ENCODE assay signal across 8 cellular contexts in genomic region chr17:7838291-7839075, GRCh38. TPM values are rescaled to one million over a fixed set of nuclear protein-coding genes. Genes with fewer than 3 reads are reported as not detected.
DNase-seq lines count a peak whose midpoint lies in the region; ATAC-seq and TF ChIP-seq lines count a peak whose summit lies in the region.

No MANE protein-coding gene starts in this region.

- H2AFZ ChIP-seq in PC-9 = no peak overlapping the region

- H3K9me2 ChIP-seq in PC-9 (ENCODE audit: insufficient read depth) = no peaks in the 10 kb centered on the region

- no peak for TF ChIP-seq CTCF in BJ (IDR thresholded peaks at IDR 0.05; ENCODE audit: insufficient read depth, low read depth, low read length)
- TF ChIP-seq CTCF in PC-9 (conservative IDR thresholded peaks at IDR 0.05) = no peak
- TF ChIP-seq CTCF in lung (IDR thresholded peaks at IDR 0.05; ENCODE audit: control extremely low read depth, extremely low read depth) = no peak
- TF ChIP-seq CTCF in type B pancreatic cell (conservative IDR thresholded peaks at IDR 0.05) = no peak

- H3K27ac ChIP-seq in PC-9 = peak overlapping the region; percentile 46
- peak overlapping the region; percentile 10 to 75 for H3K27ac ChIP-seq in lung (ENCODE audit: low read depth in 1 of 2, low read length in 1 of 2)

- CTCF ChIA-PET in BJ (lab: Yijun Ruan, JAX) (interaction anchor here (0.6 to 2.4 kb wide), 4 partner anchors 13 to 150 kb away, joined by 3 to 11 read pairs (median 6); no protein-coding TSS in a partner anchor), PC-9 (lab: Charles Lee) (no interaction called here)

- H3K4me1 ChIP-seq in PC-9 (replicated peaks; ENCODE audit: insufficient read depth) (peaks cover 24% of the 10 kb centered on the region), lung (ENCODE audit: control insufficient read depth in 2 of 2, insufficient read depth in 2 of 2, low read length in 2 of 2) (peaks cover 7 to 14% of the 10 kb centered on the region in 2 donors)

- DNase-seq in BJ (ENCODE audit: low read depth) (no peak), HCEC 1CT (peak; percentile 27), PC-9 (no peak), cerebellum (ENCODE audit: low spot score) (peak; percentile 51), lung (ENCODE audit: low spot score) (peak; percentile 43), type B pancreatic cell (ENCODE audit: extremely low spot score, unreplicated experiment) (no peak), inferior parietal cortex (ENCODE audit: extremely low spot score) (no peak)

- H4K20me1 ChIP-seq in PC-9 (ENCODE audit: insufficient read depth) = no peaks in the 10 kb centered on the region

- intact Hi-C loops in PC-9 (cut with micrococcal nuclease; ENCODE audit: unreplicated experiment) = loop anchor here (5.0 kb wide), 2 partner anchors 151 to 436 kb away; partner anchors contain the start of genes TMEM256, TP53 and WRAP53

- H3K27me3 ChIP-seq in BJ (ENCODE audit: control insufficient read depth, insufficient read depth, low read length) (no peaks in the 10 kb centered on the region), PC-9 (ENCODE audit: insufficient read depth, low read depth) (no peaks in the 10 kb centered on the region), lung (ENCODE audit: control insufficient read depth, insufficient read depth) (no peaks in the 10 kb centered on the region)

- H3K9me3 Mint-ChIP-seq in type B pancreatic cell = no peaks in the 10 kb centered on the region

- H3K9me3 ChIP-seq in PC-9 (ENCODE audit: insufficient read depth, low read depth) (no peaks in the 10 kb centered on the region), lung (ENCODE audit: control insufficient read depth in 2 of 2, insufficient read depth in 1 of 2, low read length in 1 of 2) (no peaks in the 10 kb centered on the region)

- peak overlapping the region; percentile 96 for H3K4me3 Mint-ChIP-seq in type B pancreatic cell

- H3K4me3 ChIP-seq in BJ (ENCODE audit: low read depth, low read length) (peak overlapping the region; percentile 85), PC-9 (peak overlapping the region; percentile 35; the same call in 1 of the 2 replicates), lung (no peak overlapping the region)

- peaks cover 46% of the 10 kb centered on the region for H3K4me1 Mint-ChIP-seq in type B pancreatic cell (ENCODE audit: unreplicated experiment)

- BruUV-seq in PC-9 (replicated peaks; lab: Mats Ljungman, UMichigan) = no TSS peak

- H3K4me2 ChIP-seq in PC-9 = peak overlapping the region; percentile 69

- peaks cover 6% of the 10 kb centered on the region for H3K79me2 ChIP-seq in PC-9 (ENCODE audit: low read depth)

- peaks cover 2% of the 10 kb centered on the region for H3K27me3 Mint-ChIP-seq in type B pancreatic cell

- H3K36me3 Mint-ChIP-seq in type B pancreatic cell = peaks cover 9% of the 10 kb centered on the region

- POLR2A ChIA-PET in BJ (lab: Charles Lee) (interaction anchor here (0.5 to 0.6 kb wide), 2 partner anchors 19 to 217 kb away, joined by 3 to 4 read pairs; partner anchors contain the start of gene NAA38), PC-9 (lab: Charles Lee; ENCODE audit: unreplicated experiment) (interaction anchor here (0.6 kb wide), 1 partner anchor 71 kb away, joined by 9 read pairs; no protein-coding TSS in a partner anchor)

- peaks cover 5% of the 10 kb centered on the region; the same call in 1 of the 2 replicates for H3K36me3 ChIP-seq in BJ (ENCODE audit: control insufficient read depth, insufficient read depth, low read length)
- H3K36me3 ChIP-seq in PC-9 (ENCODE audit: low read depth) = no peaks in the 10 kb centered on the region
- peaks cover 0 to 2% of the 10 kb centered on the region in 2 donors for H3K36me3 ChIP-seq in lung (ENCODE audit: control insufficient read depth in 2 of 2, insufficient read depth in 2 of 2, low read length in 2 of 2)

- 12 to 21% methylated on average over 5 to 8 of the region's 8 CpGs for WGBS in lung, 2 donors

- H3F3A ChIP-seq in PC-9 (ENCODE audit: insufficient read depth, low read depth) = peaks cover 43% of the 10 kb centered on the region; the same call in 1 of the 2 replicates

- peak overlapping the region; percentile 98 for H3K27ac Mint-ChIP-seq in type B pancreatic cell

- ATAC-seq in lung (ENCODE audit: insufficient read depth, low FRiP score) = no peak
- ATAC-seq in HG03457 (IDR thresholded peaks at IDR 0.05; ENCODE audit: unreplicated experiment) = no peak

RNA-seq across cellular contexts. Expression of gene KDM6B, which starts 4.5 kb away (rescaled TPM):
- polyA plus RNA-seq in BJ (2011; rRNA removed) (0.91 and 1.2 TPM in 2 replicates), lung (10 to 100 TPM; 30.2 to 38.9 TPM)
- 5.0 and 9.0 TPM in 2 replicates for polyA minus RNA-seq in BJ (2011; rRNA and poly(A)+ RNA removed)
- total RNA-seq in PC-9 (2021) (41.3 and 41.8 TPM in 2 replicates), cerebellum (16.2 TPM), lung (10 to 100 TPM; 21.0 to 52.9 TPM), type B pancreatic cell (ENCODE audit: low replicate concordance) (69.1 and 85.1 TPM in 2 replicates)

RNA-seq across cellular contexts. Expression of gene TMEM88, which starts 16.4 kb away (rescaled TPM):
- polyA plus RNA-seq in BJ (2011; rRNA removed) (0.25 and 0.29 TPM in 2 replicates), lung (10 to 100 TPM; 11.5 to 19.6 TPM)
- not detected in 2 replicates for polyA minus RNA-seq in BJ (2011; rRNA and poly(A)+ RNA removed)
- total RNA-seq in PC-9 (2021) (3.1 and 3.4 TPM in 2 replicates), cerebellum (3.2 TPM), lung (10 to 100 TPM in 1 of 2 donors, 1 to 10 TPM in 1; 6.3 to 11.2 TPM), type B pancreatic cell (ENCODE audit: low replicate concordance) (4.5 and 10.2 TPM in 2 replicates)

RNA-seq across cellular contexts. Expression of gene NAA38, which starts 18.9 kb away (rescaled TPM):
- polyA plus RNA-seq in BJ (2011; rRNA removed) (74.9 and 82.7 TPM in 2 replicates), lung (100 to 1,000 TPM; 120 to 239 TPM)
- polyA minus RNA-seq in BJ (2011; rRNA and poly(A)+ RNA removed) = 20.8 and 34.3 TPM in 2 replicates
- total RNA-seq in PC-9 (2021) (159 and 176 TPM in 2 replicates), cerebellum (28.6 TPM), lung (10 to 100 TPM; 58.2 to 85.3 TPM), type B pancreatic cell (ENCODE audit: low replicate concordance) (43.6 and 64.9 TPM in 2 replicates)

RNA-seq across cellular contexts. Expression of gene CYB5D1, which starts 19.3 kb away (rescaled TPM):
- polyA plus RNA-seq in BJ (2011; rRNA removed) (6.7 and 7.9 TPM in 2 replicates), lung (10 to 100 TPM in 1 of 2 donors, 1 to 10 TPM in 1; 5.5 to 10.1 TPM)
- polyA minus RNA-seq in BJ (2011; rRNA and poly(A)+ RNA removed) = 6.3 and 9.3 TPM in 2 replicates
- total RNA-seq in PC-9 (2021) (14.3 and 22.0 TPM in 2 replicates), cerebellum (15.3 TPM), lung (10 to 100 TPM; 17.9 to 21.6 TPM), type B pancreatic cell (ENCODE audit: low replicate concordance) (16.6 and 17.9 TPM in 2 replicates)

RNA-seq across cellular contexts. Expression of gene CHD3, which starts 50.1 kb away (rescaled TPM):
- 43.5 and 49.1 TPM in 2 replicates for polyA plus RNA-seq in BJ (2011; rRNA removed)
- 67.4 and 108 TPM in 2 replicates for polyA minus RNA-seq in BJ (2011; rRNA and poly(A)+ RNA removed)
- 197 and 219 TPM in 2 replicates for total RNA-seq in PC-9 (2021)
- 121 TPM for total RNA-seq in cerebellum
- 100 to 1,000 TPM in 1 of 2 donors, 10 to 100 TPM in 1; 83.0 to 112 TPM for total RNA-seq in lung
- 10 to 100 TPM; 60.9 to 69.9 TPM for polyA plus RNA-seq in lung
- 170 and 172 TPM in 2 replicates for total RNA-seq in type B pancreatic cell (ENCODE audit: low replicate concordance)

Comparison
In these comparisons a context has a peak if more than half of its experiments do, and no peak if none do; other contexts are left out.
1. DNase-seq: peak in HCEC 1CT (single experiment), cerebellum (single experiment) and lung (single experiment); none in BJ (single experiment), PC-9 (0 of 2), type B pancreatic cell (single experiment) and inferior parietal cortex (single experiment).